Comparison of ENCODE assay signal across 2 cellular contexts in the genomic region with DNA sequence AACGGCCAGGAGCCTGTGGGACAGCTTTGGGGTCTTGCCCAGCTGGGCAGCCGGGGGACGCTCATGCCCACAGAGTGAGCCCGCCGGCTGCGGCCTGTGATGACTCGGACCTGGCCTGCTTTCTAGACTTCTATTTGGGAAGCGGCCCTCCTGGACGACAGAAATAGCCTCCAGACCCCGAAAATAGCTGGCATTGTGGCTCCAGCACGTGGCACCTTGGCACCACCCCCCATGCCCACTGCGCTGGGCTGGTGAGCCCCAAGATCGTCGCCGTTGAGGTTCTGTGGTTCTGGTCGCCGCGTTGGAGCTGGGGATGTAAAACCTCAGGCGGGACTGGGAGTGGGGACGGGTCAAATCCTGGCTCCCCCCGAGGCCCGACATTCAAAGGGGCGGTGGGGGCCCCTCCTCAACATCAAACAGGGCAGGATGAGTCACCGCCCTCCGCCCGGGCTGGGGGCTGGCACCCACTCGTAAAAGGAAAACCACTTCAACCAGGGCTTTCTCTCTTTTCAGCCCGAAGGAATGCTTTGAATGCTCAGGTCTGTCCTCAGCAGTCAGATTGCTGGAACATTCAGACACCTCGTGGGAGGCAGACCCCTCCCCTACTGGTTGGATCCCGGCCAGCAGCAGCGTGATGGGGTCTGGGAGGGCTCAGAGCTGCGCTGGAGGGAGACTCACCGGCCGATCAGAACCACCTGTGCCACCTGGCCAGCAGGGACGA.
TF ChIP-seq lines count a peak whose summit lies in the region.

No MANE protein-coding gene starts in this region.

TF ChIP-seq in IMR-90, 13 proteins besides CTCF, POLR2A, EP300 and RAD21:
- TF ChIP-seq FOS (IDR thresholded peaks at IDR 0.05; ENCODE audit: low read depth, low read length): peak; percentile 29; the same call in 1 of the 2 replicates
- TF ChIP-seq, protein P1, sequence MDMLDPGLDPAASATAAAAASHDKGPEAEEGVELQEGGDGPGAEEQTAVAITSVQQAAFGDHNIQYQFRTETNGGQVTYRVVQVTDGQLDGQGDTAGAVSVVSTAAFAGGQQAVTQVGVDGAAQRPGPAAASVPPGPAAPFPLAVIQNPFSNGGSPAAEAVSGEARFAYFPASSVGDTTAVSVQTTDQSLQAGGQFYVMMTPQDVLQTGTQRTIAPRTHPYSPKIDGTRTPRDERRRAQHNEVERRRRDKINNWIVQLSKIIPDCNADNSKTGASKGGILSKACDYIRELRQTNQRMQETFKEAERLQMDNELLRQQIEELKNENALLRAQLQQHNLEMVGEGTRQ (IDR thresholded peaks at IDR 0.05; ENCODE audit: low read depth, low read length): no peak
TF ChIP-seq in IMR-90: peak in this region for 1.

TF ChIP-seq in H1, 55 proteins besides CTCF, POLR2A, EP300 and RAD21:
- no peak for TF ChIP-seq TCF12 (IDR thresholded peaks at IDR 0.05; ENCODE audit: low read depth, low read length)
- peak; percentile 51; the same call in 1 of the 2 replicates for TF ChIP-seq JUND (IDR thresholded peaks at IDR 0.05; ENCODE audit: low read length)
